23 cellular contexts compared by ENCODE assay signal in genomic region chr6:26362093-26362835, GRCh38. TPM values are rescaled to one million over a fixed set of nuclear protein-coding genes. Genes with fewer than 3 reads are reported as not detected.
DNase-seq lines count a peak whose midpoint lies in the region; ATAC-seq and TF ChIP-seq lines count a peak whose summit lies in the region.
"Had no signal": no experiment of that assay in that cellular context is flagged by ENCODE, and none has a peak within 500 bp of the region (broad histone marks: within the 10 kb centered on the region; RNA-seq: fewer than 3 reads in every experiment).

No MANE protein-coding gene starts in this region.

- no peak overlapping the region for H3K4me2 ChIP-seq in neural progenitor cell

- peaks cover 6% of the 10 kb centered on the region for H3K36me3 Mint-ChIP-seq in activated naive CD8-positive, alpha-beta T cell
- peaks cover 2% of the 10 kb centered on the region for H3K36me3 Mint-ChIP-seq in activated naive CD8-positive, alpha-beta T cell treated with anti-CD3 and anti-CD28 coated beads, Interleukin-2, amount 50 U/mL, for 24 hours (ENCODE audit: low read depth)
- peaks cover 9% of the 10 kb centered on the region for H3K36me3 Mint-ChIP-seq in activated CD8-positive, alpha-beta T cell treated with anti-CD3 and anti-CD28 coated beads, Interleukin-2, amount 10 ng/mL, durations not matched to agents 7 days and 5 days (ENCODE audit: low read depth)
- H3K36me3 Mint-ChIP-seq in neural progenitor cell = no peaks in the 10 kb centered on the region

- H3K27me3 ChIP-seq in neural progenitor cell = no peaks in the 10 kb centered on the region
- H3K27me3 ChIP-seq: body of pancreas, esophagus squamous epithelium, gastrocnemius medialis, upper lobe of right lung had no signal

- peak overlapping the region; percentile 24 for H3K4me3 Mint-ChIP-seq in activated naive CD8-positive, alpha-beta T cell
- H3K4me3 Mint-ChIP-seq in activated naive CD8-positive, alpha-beta T cell treated with anti-CD3 and anti-CD28 coated beads, Interleukin-2, amount 50 U/mL, for 24 hours = no peak overlapping the region
- H3K4me3 Mint-ChIP-seq in activated CD8-positive, alpha-beta T cell treated with anti-CD3 and anti-CD28 coated beads, Interleukin-2, amount 10 ng/mL, durations not matched to agents 7 days and 5 days = no peak overlapping the region
- no peak overlapping the region for H3K4me3 Mint-ChIP-seq in neural progenitor cell
- H3K4me3 Mint-ChIP-seq: endodermal cell had no signal

- H3K36me3 ChIP-seq in neural progenitor cell = no peaks in the 10 kb centered on the region
- H3K36me3 ChIP-seq: esophagus squamous epithelium, gastrocnemius medialis, prostate gland, upper lobe of right lung had no signal

- H3K79me2 ChIP-seq in neural progenitor cell (ENCODE audit: low read depth) = no peaks in the 10 kb centered on the region

- no peaks in the 10 kb centered on the region for H3K9me3 ChIP-seq in neural progenitor cell (ENCODE audit: low read depth)
- H3K9me3 ChIP-seq: body of pancreas, esophagus squamous epithelium, gastrocnemius medialis, prostate gland, upper lobe of right lung had no signal

- no peak overlapping the region for H3K9ac ChIP-seq in neural progenitor cell
- H3K9ac ChIP-seq: GM23248 had no signal

- no peaks in the 10 kb centered on the region for H4K20me1 ChIP-seq in neural progenitor cell (ENCODE audit: low read depth)

- DNase-seq in activated naive CD8-positive, alpha-beta T cell treated with anti-CD3 and anti-CD28 coated beads, Interleukin-2, amount 50 U/mL, for 24 hours = no peak
- no peak for DNase-seq in activated CD8-positive, alpha-beta T cell treated with anti-CD3 and anti-CD28 coated beads, Interleukin-2, amount 10 ng/mL, durations not matched to agents 7 days and 5 days
- DNase-seq in neural progenitor cell (ENCODE audit: low spot score) (no peak), SW 1271 (lab: John Stamatoyannopoulos, UW) (no peak), caudate nucleus (lab: John Stamatoyannopoulos, UW) (no peak)
- DNase-seq: ACHN; activated CD4-positive, CD25-positive, alpha-beta regulatory T cell treated with anti-CD3 and anti-CD28 coated beads, Interleukin-2, amount 50 U/mL, for 72 hours; activated T-cell treated with anti-CD3 and anti-CD28 coated beads, Interleukin-2, amount 50 U/mL, for 48 hours; body of pancreas; endodermal cell; esophagus squamous epithelium; gastrocnemius medialis; GM23248; hypothalamus; NCI-H1105; NCI-H2029 treated with DMSO at 0.1 percent for 48 hours; NCI-H226; NCI-H748 treated with DMSO at 0.1 percent for 48 hours; substantia nigra; upper lobe of right lung had no signal

- H3K4me3 ChIP-seq in neural progenitor cell = no peak overlapping the region
- H3K4me3 ChIP-seq: body of pancreas, esophagus squamous epithelium, gastrocnemius medialis, GM23248, prostate gland, upper lobe of right lung had no signal

- H3K27me3 Mint-ChIP-seq in activated naive CD8-positive, alpha-beta T cell = no peaks in the 10 kb centered on the region
- no peaks in the 10 kb centered on the region for H3K27me3 Mint-ChIP-seq in activated naive CD8-positive, alpha-beta T cell treated with anti-CD3 and anti-CD28 coated beads, Interleukin-2, amount 50 U/mL, for 24 hours
- no peaks in the 10 kb centered on the region for H3K27me3 Mint-ChIP-seq in activated CD8-positive, alpha-beta T cell treated with anti-CD3 and anti-CD28 coated beads, Interleukin-2, amount 10 ng/mL, durations not matched to agents 7 days and 5 days (ENCODE audit: low read depth)
- peaks cover 4% of the 10 kb centered on the region for H3K27me3 Mint-ChIP-seq in neural progenitor cell (ENCODE audit: insufficient read depth, low read depth)

- CTCF ChIA-PET in activated CD8-positive, alpha-beta T cell treated with anti-CD3 and anti-CD28 coated beads, Interleukin-2, amount 10 ng/mL, durations not matched to agents 7 days and 5 days (lab: Charles Lee) = interaction anchor here (0.9 to 1.3 kb wide), 2 partner anchors 40 to 172 kb away, joined by 3 to 4 read pairs; no protein-coding TSS in a partner anchor

- peaks cover 46% of the 10 kb centered on the region for H3K4me1 Mint-ChIP-seq in activated naive CD8-positive, alpha-beta T cell (ENCODE audit: low read depth)
- peaks cover 51% of the 10 kb centered on the region for H3K4me1 Mint-ChIP-seq in activated naive CD8-positive, alpha-beta T cell treated with anti-CD3 and anti-CD28 coated beads, Interleukin-2, amount 50 U/mL, for 24 hours
- H3K4me1 Mint-ChIP-seq in activated CD8-positive, alpha-beta T cell treated with anti-CD3 and anti-CD28 coated beads, Interleukin-2, amount 10 ng/mL, durations not matched to agents 7 days and 5 days (ENCODE audit: low read depth) = peaks cover 55% of the 10 kb centered on the region
- H3K4me1 Mint-ChIP-seq in neural progenitor cell = no peaks in the 10 kb centered on the region
- H3K4me1 Mint-ChIP-seq: endodermal cell had no signal

- H3K27ac Mint-ChIP-seq in activated naive CD8-positive, alpha-beta T cell = peak overlapping the region; percentile 96
- no peak overlapping the region for H3K27ac Mint-ChIP-seq in activated naive CD8-positive, alpha-beta T cell treated with anti-CD3 and anti-CD28 coated beads, Interleukin-2, amount 50 U/mL, for 24 hours
- peak overlapping the region; percentile 80 for H3K27ac Mint-ChIP-seq in activated CD8-positive, alpha-beta T cell treated with anti-CD3 and anti-CD28 coated beads, Interleukin-2, amount 10 ng/mL, durations not matched to agents 7 days and 5 days
- H3K27ac Mint-ChIP-seq in neural progenitor cell = peak overlapping the region; percentile 57
- H3K27ac Mint-ChIP-seq: endodermal cell had no signal

- H3K27ac ChIP-seq in neural progenitor cell = no peak overlapping the region
- no peak overlapping the region for H3K27ac ChIP-seq in caudate nucleus (ENCODE audit: low read depth, low read length)
- H3K27ac ChIP-seq: body of pancreas, C4-2B, gastrocnemius medialis, GM23248, prostate gland, upper lobe of right lung had no signal

- H3F3A ChIP-seq in neural progenitor cell (ENCODE audit: low read depth) = no peaks in the 10 kb centered on the region

- ATAC-seq in activated naive CD8-positive, alpha-beta T cell treated with anti-CD3 and anti-CD28 coated beads, Interleukin-2, amount 50 U/mL, for 24 hours = no peak
- ATAC-seq in activated CD8-positive, alpha-beta T cell treated with anti-CD3 and anti-CD28 coated beads, Interleukin-2, amount 10 ng/mL, durations not matched to agents 7 days and 5 days = no peak
- ATAC-seq: body of pancreas, gastrocnemius medialis, upper lobe of right lung had no signal

- TF ChIP-seq CTCF in neural progenitor cell (IDR thresholded peaks at IDR 0.05) = no peak

- POLR2A ChIA-PET in activated CD8-positive, alpha-beta T cell treated with anti-CD3 and anti-CD28 coated beads, Interleukin-2, amount 10 ng/mL, durations not matched to agents 7 days and 5 days (lab: Charles Lee) = interaction anchor here (0.6 to 2.2 kb wide), 5 partner anchors 78 to 175 kb away, joined by 3 to 6 read pairs (median 3); a partner anchor contains a TSS

- no peak overlapping the region for H2AFZ ChIP-seq in neural progenitor cell (replicated peaks)

- H3K9me3 Mint-ChIP-seq in activated naive CD8-positive, alpha-beta T cell (ENCODE audit: low read depth) = no peaks in the 10 kb centered on the region
- H3K9me3 Mint-ChIP-seq in activated naive CD8-positive, alpha-beta T cell treated with anti-CD3 and anti-CD28 coated beads, Interleukin-2, amount 50 U/mL, for 24 hours = no peaks in the 10 kb centered on the region
- no peaks in the 10 kb centered on the region for H3K9me3 Mint-ChIP-seq in activated CD8-positive, alpha-beta T cell treated with anti-CD3 and anti-CD28 coated beads, Interleukin-2, amount 10 ng/mL, durations not matched to agents 7 days and 5 days (ENCODE audit: insufficient read depth)
- H3K9me3 Mint-ChIP-seq in neural progenitor cell = no peaks in the 10 kb centered on the region
- H3K9me3 Mint-ChIP-seq: endodermal cell had no signal

- no peaks in the 10 kb centered on the region for H3K4me1 ChIP-seq in neural progenitor cell
- H3K4me1 ChIP-seq: prostate gland had no signal

RNA-seq across cellular contexts. Expression of gene BTN3A2, which starts 2.7 kb away (rescaled TPM):
- total RNA-seq in activated CD8-positive, alpha-beta T cell treated with anti-CD3 and anti-CD28 coated beads, Interleukin-2, amount 10 ng/mL, durations not matched to agents 7 days and 5 days = 10 to 100 TPM; 69.0 to 78.3 TPM
- total RNA-seq in neural progenitor cell (ENCODE audit: low replicate concordance) = 3.2 and 5.9 TPM in 2 replicates

RNA-seq across cellular contexts. Expression of gene BTN2A2, which starts 20.6 kb away (rescaled TPM):
- total RNA-seq in activated CD8-positive, alpha-beta T cell treated with anti-CD3 and anti-CD28 coated beads, Interleukin-2, amount 10 ng/mL, durations not matched to agents 7 days and 5 days = 10 to 100 TPM; 10.3 to 11.4 TPM
- total RNA-seq in neural progenitor cell (ENCODE audit: low replicate concordance) = 28.2 and 30.9 TPM in 2 replicates

RNA-seq across cellular contexts. Expression of gene BTN3A1, which starts 39.8 kb away (rescaled TPM):
- 10 to 100 TPM; 45.6 to 47.9 TPM for total RNA-seq in activated CD8-positive, alpha-beta T cell treated with anti-CD3 and anti-CD28 coated beads, Interleukin-2, amount 10 ng/mL, durations not matched to agents 7 days and 5 days
- total RNA-seq in neural progenitor cell (ENCODE audit: low replicate concordance) = 9.7 and 9.8 TPM in 2 replicates

Comparison
In these comparisons a context has a peak if more than half of its experiments do, and no peak if none do; other contexts are left out.
1. RNA of gene BTN3A2, which starts 2.7 kb away (total RNA-seq): 69.0 to 78.3 TPM in activated CD8-positive, alpha-beta T cell treated with anti-CD3 and anti-CD28 coated beads, Interleukin-2, amount 10 ng/mL, durations not matched to agents 7 days and 5 days; 3.2 to 5.9 TPM in neural progenitor cell; every median in the first group is over 10 times any median in the second.